In the genomic region with DNA sequence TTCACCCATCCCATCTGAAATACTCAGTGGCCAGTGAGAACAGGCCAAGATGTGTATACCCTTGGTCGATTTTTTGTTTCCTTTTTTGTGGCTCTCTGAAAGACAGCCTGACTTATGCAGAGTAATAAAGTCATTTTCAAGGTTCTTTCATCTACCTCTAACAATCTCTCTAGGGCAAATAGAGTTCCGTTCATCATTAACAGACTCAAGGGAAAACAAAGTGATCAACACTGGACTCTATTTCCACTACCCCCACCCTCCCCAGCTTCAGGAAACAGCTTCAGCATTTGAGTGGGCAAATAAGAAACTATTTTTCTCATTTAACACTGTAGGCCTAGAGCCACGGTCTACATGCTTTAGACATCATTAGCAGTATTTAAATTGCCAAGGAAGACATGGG, we compare ENCODE assay signal across 15 cellular contexts. TPM values are rescaled to one million over a fixed set of nuclear protein-coding genes. Genes with fewer than 3 reads are reported as not detected.
DNase-seq lines count a peak whose midpoint lies in the region; ATAC-seq and TF ChIP-seq lines count a peak whose summit lies in the region.
"Had no signal": no experiment of that assay in that cellular context is flagged by ENCODE, and none has a peak within 500 bp of the region (broad histone marks: within the 10 kb centered on the region; RNA-seq: fewer than 3 reads in every experiment).

No MANE protein-coding gene starts in this region.

- ATAC-seq in GM19455 (IDR thresholded peaks at IDR 0.05; ENCODE audit: unreplicated experiment), result no peak
- ATAC-seq in upper lobe of left lung (ENCODE audit: low FRiP score in 2 of 2), result no peak
- ATAC-seq in HG02759 (IDR thresholded peaks at IDR 0.05; ENCODE audit: unreplicated experiment), result no peak
- ATAC-seq: naive thymus-derived CD4-positive, alpha-beta T cell had no signal

- no peaks in the 10 kb centered on the region for H3K4me1 Mint-ChIP-seq in Caco-2 (ENCODE audit: low read depth, unreplicated experiment)
- peaks cover 46% of the 10 kb centered on the region for H3K4me1 Mint-ChIP-seq in osteocyte (ENCODE audit: unreplicated experiment)

- H3K9me3 ChIP-seq in Caco-2 (no peaks in the 10 kb centered on the region), Peyer's patch (no peaks in the 10 kb centered on the region), upper lobe of left lung (no peaks in the 10 kb centered on the region)
- H3K9me3 ChIP-seq: spleen had no signal

- H3K9me3 Mint-ChIP-seq in Caco-2 (ENCODE audit: unreplicated experiment) (no peaks in the 10 kb centered on the region), osteocyte (ENCODE audit: unreplicated experiment) (no peaks in the 10 kb centered on the region)
- H3K9me3 Mint-ChIP-seq: CD4-positive, alpha-beta memory T cell; naive thymus-derived CD4-positive, alpha-beta T cell had no signal

- H3K36me3 ChIP-seq in Caco-2 (ENCODE audit: control insufficient read depth, insufficient read depth, low read length), result no peaks in the 10 kb centered on the region
- peaks cover 0 to 22% (median 4%) of the 10 kb centered on the region in 3 donors for H3K36me3 ChIP-seq in Peyer's patch
- H3K36me3 ChIP-seq in upper lobe of left lung, result peaks cover 24 to 39% (median 31%) of the 10 kb centered on the region in 4 donors

- H3K4me1 ChIP-seq in Caco-2 (peaks cover 25% of the 10 kb centered on the region), Peyer's patch (peaks cover 10 to 77% (median 16%) of the 10 kb centered on the region in 4 donors), upper lobe of left lung (peaks cover 8 to 28% (median 18%) of the 10 kb centered on the region in 4 donors)

- H3K27me3 Mint-ChIP-seq in Caco-2 (ENCODE audit: insufficient read depth, unreplicated experiment) (no peaks in the 10 kb centered on the region), osteocyte (ENCODE audit: unreplicated experiment) (no peaks in the 10 kb centered on the region)
- H3K27me3 Mint-ChIP-seq: CD4-positive, alpha-beta memory T cell; naive thymus-derived CD4-positive, alpha-beta T cell had no signal

- CTCF ChIA-PET in Caco-2 (lab: Charles Lee), result interaction anchor here (0.6 to 1.2 kb wide), 2 partner anchors 11 to 16 kb away, joined by 3 read pairs; no protein-coding TSS in a partner anchor

- DNase-seq in Caco-2 (peak in 1 of 2 experiments; percentile 22), Peyer's patch (no peak), fibroblast of peridontal ligament (ENCODE audit: extremely low read depth) (peak; percentile 17), osteocyte (ENCODE audit: extremely low spot score, unreplicated experiment) (no peak), upper lobe of left lung (no peak)
- DNase-seq in effector CD8-positive, alpha-beta T cell (lab: John Stamatoyannopoulos, UW), result no peak
- DNase-seq: activated effector memory CD4-positive, alpha-beta T cell treated with anti-CD3 and anti-CD28 coated beads, Interleukin-2, amount 50 U/mL, for 16 hours; CD4-positive, alpha-beta memory T cell; foreskin melanocyte; naive thymus-derived CD4-positive, alpha-beta T cell; NCI-H1436 treated with DMSO at 0.1 percent for 48 hours; spleen had no signal

- TF ChIP-seq CTCF in Caco-2 (IDR thresholded peaks at IDR 0.05; ENCODE audit: insufficient read depth in 1 of 2, low read depth in 1 of 2, low read length in 1 of 2, severe bottlenecking in 1 of 2, unreplicated experiment in 1 of 2) (no peak), Peyer's patch (IDR thresholded peaks at IDR 0.05) (no peak), osteocyte (IDR thresholded peaks at IDR 0.05) (no peak), upper lobe of left lung (IDR thresholded peaks at IDR 0.05) (no peak)

- POLR2A ChIA-PET in Caco-2 (lab: Charles Lee), result interaction anchor here (0.5 kb wide), 1 partner anchor 758 kb away, joined by 3 read pairs; no protein-coding TSS in a partner anchor

- TF ChIP-seq POLR2A in Peyer's patch (IDR thresholded peaks at IDR 0.05) (no peak), upper lobe of left lung (IDR thresholded peaks at IDR 0.05) (no peak)

- intact Hi-C loops in Caco-2 (cut with micrococcal nuclease; ENCODE audit: unreplicated experiment), result no loop called here

- H3K27me3 ChIP-seq in Caco-2 (replicated peaks; ENCODE audit: control insufficient read depth, insufficient read depth, low read length) (no peaks in the 10 kb centered on the region), Peyer's patch (no peaks in the 10 kb centered on the region), upper lobe of left lung (no peaks in the 10 kb centered on the region)
- H3K27me3 ChIP-seq: spleen had no signal

- H3K4me3 ChIP-seq in Caco-2 (ENCODE audit: low read depth, low read length), result no peak overlapping the region
- H3K4me3 ChIP-seq in Peyer's patch, result no peak overlapping the region
- no peak overlapping the region for H3K4me3 ChIP-seq in upper lobe of left lung
- H3K4me3 ChIP-seq: lung, spleen had no signal

- BruUV-seq in Caco-2 (replicated peaks; lab: Mats Ljungman, UMichigan), result no TSS peak

- H3K36me3 Mint-ChIP-seq in Caco-2 (ENCODE audit: insufficient read depth, unreplicated experiment) (peaks cover 34% of the 10 kb centered on the region), osteocyte (ENCODE audit: unreplicated experiment) (peaks cover 25% of the 10 kb centered on the region)

- H3K27ac Mint-ChIP-seq in Caco-2 (ENCODE audit: unreplicated experiment) (peak overlapping the region; percentile 10), osteocyte (ENCODE audit: unreplicated experiment) (peak overlapping the region; percentile 7)

- TF ChIP-seq EP300 in upper lobe of left lung (IDR thresholded peaks at IDR 0.05), result no peak

- 75 to 82% methylated on average over 3 of the region's 3 CpGs for WGBS in upper lobe of left lung, 2 donors

- H3K27ac ChIP-seq in Peyer's patch (peak overlapping the region in 3 of 4 donors; percentile 74 to 82 (median 78)), upper lobe of left lung (peak overlapping the region in 2 of 4 donors; percentile 1 to 37)

- H3K4me3 Mint-ChIP-seq in Caco-2 (ENCODE audit: unreplicated experiment), result no peak overlapping the region
- no peak overlapping the region for H3K4me3 Mint-ChIP-seq in osteocyte (ENCODE audit: unreplicated experiment)
- H3K4me3 Mint-ChIP-seq: CD4-positive, alpha-beta memory T cell; naive thymus-derived CD4-positive, alpha-beta T cell had no signal

RNA-seq across cellular contexts. Expression of a gene that starts 15.9 kb away (rescaled TPM):
- total RNA-seq in Caco-2 (2022), result 34.5 and 37.3 TPM in 2 replicates
- total RNA-seq in Peyer's patch, result 100 to 1,000 TPM in 1 of 4 donors, 10 to 100 TPM in 3; 50.3 to 119 (median 76.2) TPM
- total RNA-seq in osteocyte, result 24.7 and 25.3 TPM in 2 replicates
- 10 to 100 TPM; 44.2 to 90.3 (median 62.9) TPM for total RNA-seq in upper lobe of left lung
